Comparison of ENCODE assay signal across 22 cellular contexts in the genomic region with DNA sequence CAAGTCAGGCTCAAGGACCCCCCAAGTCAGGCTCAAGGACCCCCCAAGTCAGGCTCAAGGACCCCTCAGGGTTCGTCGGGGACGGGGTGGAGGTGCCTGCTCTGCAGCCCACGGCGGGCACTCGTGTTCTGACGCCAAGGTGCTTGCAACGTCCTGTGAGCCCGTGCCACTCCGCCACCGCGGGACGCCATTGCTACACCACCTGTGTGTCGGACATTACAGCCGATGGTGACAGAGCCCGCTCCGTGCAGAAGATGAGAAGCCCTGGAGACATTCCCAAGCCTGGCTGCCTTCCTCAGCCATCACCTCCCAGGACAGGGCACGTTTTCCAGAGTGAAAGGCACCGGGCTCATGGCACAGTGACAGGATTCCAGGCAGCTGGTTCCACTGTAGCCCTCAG.
"Had no signal": no experiment of that assay in that cellular context is flagged by ENCODE, and none has a peak within 500 bp of the region (broad histone marks: within the 10 kb centered on the region; RNA-seq: fewer than 3 reads in every experiment).

No MANE protein-coding gene starts in this region.

- H3K4me3 ChIP-seq: coronary artery, esophagus muscularis mucosa, gastroesophageal sphincter, heart left ventricle, hepatocyte, left lung, prostate gland, right atrium auricular region, smooth muscle cell, suprapubic skin, transverse colon had no signal

- H3K9ac ChIP-seq: parathyroid adenoma had no signal

- H3K4me2 ChIP-seq: hepatocyte, smooth muscle cell had no signal

- H3K27me3 ChIP-seq: esophagus muscularis mucosa, foreskin keratinocyte, gastroesophageal sphincter, heart left ventricle, hepatocyte, left lung, right atrium auricular region, suprapubic skin, transverse colon had no signal

- FAIRE-seq: endothelial cell of umbilical vein had no signal

- DNase-seq: dermis blood vessel endothelial cell; effector memory CD4-positive, alpha-beta T cell; foreskin keratinocyte; left cardiac atrium; mesenchymal stem cell; nephron progenitor cell; occipital lobe; stimulated activated CD4-positive, alpha-beta T cell treated with anti-CD3 and anti-CD28 coated beads, Interleukin-2, amount 100 ng/mL, for 24 hours; stimulated activated naive B cell treated with anti-CD40 and anti-IgM and Interleukin-4, amounts not matched to agents 10 μg/mL and 1 μg/mL and 100 μg/mL, for 72 hours; transverse colon had no signal

- H3K9me3 ChIP-seq: prostate gland, suprapubic skin, transverse colon had no signal

- H2AFZ ChIP-seq: hepatocyte, parathyroid adenoma had no signal

- H3K36me3 ChIP-seq: gastroesophageal sphincter, heart left ventricle, left lung, prostate gland, right atrium auricular region, suprapubic skin, transverse colon had no signal

- H3K27ac ChIP-seq: coronary artery, esophagus muscularis mucosa, foreskin keratinocyte, gastroesophageal sphincter, heart left ventricle, hepatocyte, left lung, parathyroid adenoma, prostate gland, right atrium auricular region, suprapubic skin, transverse colon had no signal

- H3K4me1 ChIP-seq: esophagus muscularis mucosa, foreskin keratinocyte, gastroesophageal sphincter, heart left ventricle, left lung, parathyroid adenoma, prostate gland, right atrium auricular region, suprapubic skin had no signal
